ENCODE assay signal across 15 cellular contexts in genomic region chr1:93450331-93450730, GRCh38. TPM values are rescaled to one million over a fixed set of nuclear protein-coding genes. Genes with fewer than 3 reads are reported as not detected.
DNase-seq lines count a peak whose midpoint lies in the region; ATAC-seq, FAIRE-seq and TF ChIP-seq lines count a peak whose summit lies in the region.
"Had no signal": no experiment of that assay in that cellular context is flagged by ENCODE, and none has a peak within 500 bp of the region (broad histone marks: within the 10 kb centered on the region; RNA-seq: fewer than 3 reads in every experiment).

No MANE protein-coding gene starts in this region.

- no peak for ATAC-seq in body of pancreas

- peaks cover 64% of the 10 kb centered on the region for H4K20me1 ChIP-seq in BLaER1

- TF ChIP-seq CTCF in esophagus squamous epithelium (IDR thresholded peaks at IDR 0.05), result no peak
- no peak for TF ChIP-seq CTCF in body of pancreas (IDR thresholded peaks at IDR 0.05)

- H3K27ac Mint-ChIP-seq in activated T-cell treated with anti-CD3 and anti-CD28 coated beads, Interleukin-2, amount 50 U/mL, for 24 hours, result no peak overlapping the region

- no peak for DNase-seq in esophagus squamous epithelium (lab: John Stamatoyannopoulos, UW)
- DNase-seq in activated T-cell treated with anti-CD3 and anti-CD28 coated beads, Interleukin-2, amount 50 U/mL, for 24 hours, result no peak
- DNase-seq in body of pancreas, result no peak
- DNase-seq in inferior parietal cortex (ENCODE audit: extremely low spot score), result no peak
- DNase-seq: activated CD4-positive, alpha-beta T cell treated with anti-CD3 and anti-CD28 coated beads for 4 hours; adrenal gland; DMS53; NK-92 treated with Interleukin-12 subunit alpha and Interleukin-12 subunit beta, amount 100 ng/mL, for 24 hours; T-helper 1 cell; thyroid gland had no signal

- no peak for TF ChIP-seq POLR2A in esophagus squamous epithelium (IDR thresholded peaks at IDR 0.05)
- no peak for TF ChIP-seq POLR2A in body of pancreas (IDR thresholded peaks at IDR 0.05)

- peak; percentile 20 for FAIRE-seq in TTC549 (lab: Jason Lieb, UNC)

- peaks cover 17% of the 10 kb centered on the region for H3K4me1 Mint-ChIP-seq in activated T-cell treated with anti-CD3 and anti-CD28 coated beads, Interleukin-2, amount 50 U/mL, for 24 hours (ENCODE audit: low read depth)

- WGBS in HUES64, result no CpG with 5 or more reads among the region's 1 CpG
- 52 to 77% methylated on average over 1 of the region's 1 CpG for WGBS in esophagus squamous epithelium, 2 donors
- 46 to 48% methylated on average over 1 of the region's 1 CpG for WGBS in body of pancreas, 2 donors

- no peaks in the 10 kb centered on the region for H3K36me3 Mint-ChIP-seq in activated T-cell treated with anti-CD3 and anti-CD28 coated beads, Interleukin-2, amount 50 U/mL, for 24 hours (ENCODE audit: low read depth)

- H3K4me2 ChIP-seq in BLaER1, result peak overlapping the region; percentile 96

- no peak overlapping the region for H3K4me3 ChIP-seq in BLaER1
- H3K4me3 ChIP-seq in HUES64 (ENCODE audit: low read length), result peak overlapping the region; percentile 96
- peak overlapping the region; percentile 98 for H3K4me3 ChIP-seq in iPS-15b (ENCODE audit: low read depth, low read length)
- H3K4me3 ChIP-seq in esophagus squamous epithelium, result no peak overlapping the region
- H3K4me3 ChIP-seq in body of pancreas, result no peak overlapping the region
- H3K4me3 ChIP-seq: adrenal gland, coronary artery had no signal

- H3K9me3 Mint-ChIP-seq in activated T-cell treated with anti-CD3 and anti-CD28 coated beads, Interleukin-2, amount 50 U/mL, for 24 hours, result no peaks in the 10 kb centered on the region

- H3K36me3 ChIP-seq in BLaER1, result no peaks in the 10 kb centered on the region
- no peaks in the 10 kb centered on the region for H3K36me3 ChIP-seq in HUES64 (ENCODE audit: insufficient read depth, low read length)
- no peaks in the 10 kb centered on the region for H3K36me3 ChIP-seq in iPS-15b (ENCODE audit: control insufficient read depth, insufficient read depth, low read length)
- no peaks in the 10 kb centered on the region for H3K36me3 ChIP-seq in esophagus squamous epithelium
- H3K36me3 ChIP-seq in body of pancreas (replicated peaks in 1 of 2; ENCODE audit: insufficient read depth in 1 of 2, low read depth in 2 of 2), result no peaks in the 10 kb centered on the region
- H3K36me3 ChIP-seq: adrenal gland, thyroid gland had no signal

- H3K4me1 ChIP-seq in BLaER1 (peaks cover 29% of the 10 kb centered on the region), HUES64 (ENCODE audit: insufficient read depth, low read length) (peaks cover 41% of the 10 kb centered on the region), iPS-15b (ENCODE audit: control insufficient read depth, insufficient read depth, low read length) (peaks cover 19% of the 10 kb centered on the region), esophagus squamous epithelium (peaks cover 0 to 44% (median 7%) of the 10 kb centered on the region in 3 donors), body of pancreas (peaks cover 18% of the 10 kb centered on the region)

- H3K4me3 Mint-ChIP-seq in activated T-cell treated with anti-CD3 and anti-CD28 coated beads, Interleukin-2, amount 50 U/mL, for 24 hours, result no peak overlapping the region

- H3K27me3 ChIP-seq in BLaER1 (no peaks in the 10 kb centered on the region), HUES64 (ENCODE audit: insufficient read depth, low read length) (no peaks in the 10 kb centered on the region), iPS-15b (ENCODE audit: control insufficient read depth, insufficient read depth, low read length) (no peaks in the 10 kb centered on the region), esophagus squamous epithelium (peaks cover 0 to 14% (median 0%) of the 10 kb centered on the region in 4 donors), body of pancreas (no peaks in the 10 kb centered on the region)
- H3K27me3 ChIP-seq: adrenal gland, thyroid gland had no signal

- H3K27ac ChIP-seq in BLaER1, result no peak overlapping the region
- no peak overlapping the region; the same call in 1 of the 2 replicates for H3K27ac ChIP-seq in HUES64 (ENCODE audit: low read depth, low read length)
- no peak overlapping the region for H3K27ac ChIP-seq in esophagus squamous epithelium
- no peak overlapping the region for H3K27ac ChIP-seq in body of pancreas
- H3K27ac ChIP-seq: adrenal gland, coronary artery had no signal

- H3K9me3 ChIP-seq in BLaER1 (peaks cover 3% of the 10 kb centered on the region; the same call in 1 of the 2 replicates), HUES64 (ENCODE audit: insufficient read depth, low read depth, low read length) (no peaks in the 10 kb centered on the region), iPS-15b (ENCODE audit: control insufficient read depth, insufficient read depth, low read length) (no peaks in the 10 kb centered on the region), esophagus squamous epithelium (no peaks in the 10 kb centered on the region), body of pancreas (no peaks in the 10 kb centered on the region)
- H3K9me3 ChIP-seq: adrenal gland, thyroid gland had no signal

- H3K27me3 Mint-ChIP-seq in activated T-cell treated with anti-CD3 and anti-CD28 coated beads, Interleukin-2, amount 50 U/mL, for 24 hours, result peaks cover 67% of the 10 kb centered on the region

- H3K9ac ChIP-seq in BLaER1 (no peak overlapping the region), HUES64 (ENCODE audit: low read depth, low read length) (peak overlapping the region; percentile 97; the same call in 1 of the 2 replicates), iPS-15b (ENCODE audit: low read depth, low read length) (no peak overlapping the region)

- intact Hi-C loops in esophagus squamous epithelium (cut with DNase I) (no loop called here), body of pancreas (cut with DNase I) (no loop called here)

RNA-seq across cellular contexts. Expression of gene FNBP1L, which starts 2.4 kb away (rescaled TPM):
- polyA plus RNA-seq in HUES64 (2013, experiment 1 of 2), result 76.1 TPM
- 79.8 TPM for polyA plus RNA-seq in HUES64 (2013, experiment 2 of 2)
- total RNA-seq in esophagus squamous epithelium (10 to 100 TPM in 1 of 4 donors, 1 to 10 TPM in 3; 7.5 to 14.2 (median 9.0) TPM), body of pancreas (10 to 100 TPM; 23.1 to 32.9 TPM)

Comparison
In these comparisons a context has a peak if more than half of its experiments do, and no peak if none do; other contexts are left out.
1. H3K4me3 ChIP-seq: peak in HUES64 (single experiment) and iPS-15b (single experiment); none in BLaER1 (single experiment), esophagus squamous epithelium (0 of 4) and body of pancreas (0 of 2).